Comparison of ENCODE assay signal across 9 cellular contexts in the genomic region with DNA sequence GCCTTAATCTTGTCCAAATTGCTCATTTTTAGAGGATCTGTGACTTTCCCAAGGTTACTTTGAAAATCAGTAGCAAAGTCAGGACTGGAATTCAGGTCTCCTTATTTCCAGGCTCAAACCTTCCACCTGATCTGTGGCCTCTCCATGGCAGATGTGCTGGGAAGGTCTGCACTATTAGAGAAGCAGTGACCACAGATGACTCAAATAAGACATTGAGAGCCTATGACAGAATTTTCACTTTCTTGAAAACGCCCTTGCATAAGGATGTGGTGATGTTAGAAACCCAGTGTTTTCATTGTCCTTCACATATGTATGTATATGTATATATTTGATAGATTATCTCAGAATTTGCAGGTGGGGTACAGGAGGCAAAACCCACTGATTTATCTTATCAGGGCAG. TPM values are rescaled to one million over a fixed set of nuclear protein-coding genes. Genes with fewer than 3 reads are reported as not detected.
DNase-seq lines count a peak whose midpoint lies in the region; ATAC-seq, FAIRE-seq and TF ChIP-seq lines count a peak whose summit lies in the region.
"Had no signal": no experiment of that assay in that cellular context is flagged by ENCODE, and none has a peak within 500 bp of the region (broad histone marks: within the 10 kb centered on the region; RNA-seq: fewer than 3 reads in every experiment).

No MANE protein-coding gene starts in this region.

- no peak for TF ChIP-seq POLR2A in GM12892 (IDR thresholded peaks at IDR 0.05; ENCODE audit: low read depth, low read length)

- FAIRE-seq in GM12892 (lab: Jason Lieb, UNC): peak; percentile 24

- ATAC-seq in HG02763 (IDR thresholded peaks at IDR 0.05; ENCODE audit: unreplicated experiment) (peak; percentile 78), HG03571 (IDR thresholded peaks at IDR 0.05; ENCODE audit: unreplicated experiment) (peak; percentile 78)
- ATAC-seq: PC-3 had no signal

- DNase-seq in GM12892 (ENCODE audit: insufficient read length) (no peak), GM19240 (ENCODE audit: insufficient read length, low spot score) (peak; percentile 62), NCI-H2196 (lab: John Stamatoyannopoulos, UW; ENCODE audit: unreplicated experiment) (no peak), SKM-1 treated with dmso at 0.1 percent for 144 hours (lab: John Stamatoyannopoulos, UW; ENCODE audit: unreplicated experiment) (no peak)
- no peak for DNase-seq in stimulated activated CD4-positive, alpha-beta T cell treated with anti-CD3 and anti-CD28 coated beads, Interleukin-4, amount 100 ng/mL, for 1 hour
- no peak for DNase-seq in stimulated activated CD4-positive, alpha-beta T cell treated with anti-CD3 and anti-CD28 coated beads, Interleukin-4, amount 100 ng/mL, for 24 hours
- DNase-seq: PC-3 had no signal

RNA-seq across cellular contexts. Expression of gene TTC39A, which starts 45.3 kb away (rescaled TPM):
- 2.0 TPM for polyA plus RNA-seq in GM12892 (2012; ENCODE audit: missing spikeins)

RNA-seq across cellular contexts. Expression of gene RNF11, which starts 49.0 kb away (rescaled TPM):
- 39.2 TPM for polyA plus RNA-seq in GM12892 (2012; ENCODE audit: missing spikeins)
